ENCODE assay signal across 1 cellular context in genomic region chr4:107153228-107153627, GRCh38.
TF ChIP-seq lines count a peak whose summit lies in the region.

No MANE protein-coding gene starts in this region.

TF ChIP-seq in HepG2, 621 proteins besides CTCF, POLR2A, EP300 and RAD21 (continued from another document):
- TF ChIP-seq, protein P1, sequence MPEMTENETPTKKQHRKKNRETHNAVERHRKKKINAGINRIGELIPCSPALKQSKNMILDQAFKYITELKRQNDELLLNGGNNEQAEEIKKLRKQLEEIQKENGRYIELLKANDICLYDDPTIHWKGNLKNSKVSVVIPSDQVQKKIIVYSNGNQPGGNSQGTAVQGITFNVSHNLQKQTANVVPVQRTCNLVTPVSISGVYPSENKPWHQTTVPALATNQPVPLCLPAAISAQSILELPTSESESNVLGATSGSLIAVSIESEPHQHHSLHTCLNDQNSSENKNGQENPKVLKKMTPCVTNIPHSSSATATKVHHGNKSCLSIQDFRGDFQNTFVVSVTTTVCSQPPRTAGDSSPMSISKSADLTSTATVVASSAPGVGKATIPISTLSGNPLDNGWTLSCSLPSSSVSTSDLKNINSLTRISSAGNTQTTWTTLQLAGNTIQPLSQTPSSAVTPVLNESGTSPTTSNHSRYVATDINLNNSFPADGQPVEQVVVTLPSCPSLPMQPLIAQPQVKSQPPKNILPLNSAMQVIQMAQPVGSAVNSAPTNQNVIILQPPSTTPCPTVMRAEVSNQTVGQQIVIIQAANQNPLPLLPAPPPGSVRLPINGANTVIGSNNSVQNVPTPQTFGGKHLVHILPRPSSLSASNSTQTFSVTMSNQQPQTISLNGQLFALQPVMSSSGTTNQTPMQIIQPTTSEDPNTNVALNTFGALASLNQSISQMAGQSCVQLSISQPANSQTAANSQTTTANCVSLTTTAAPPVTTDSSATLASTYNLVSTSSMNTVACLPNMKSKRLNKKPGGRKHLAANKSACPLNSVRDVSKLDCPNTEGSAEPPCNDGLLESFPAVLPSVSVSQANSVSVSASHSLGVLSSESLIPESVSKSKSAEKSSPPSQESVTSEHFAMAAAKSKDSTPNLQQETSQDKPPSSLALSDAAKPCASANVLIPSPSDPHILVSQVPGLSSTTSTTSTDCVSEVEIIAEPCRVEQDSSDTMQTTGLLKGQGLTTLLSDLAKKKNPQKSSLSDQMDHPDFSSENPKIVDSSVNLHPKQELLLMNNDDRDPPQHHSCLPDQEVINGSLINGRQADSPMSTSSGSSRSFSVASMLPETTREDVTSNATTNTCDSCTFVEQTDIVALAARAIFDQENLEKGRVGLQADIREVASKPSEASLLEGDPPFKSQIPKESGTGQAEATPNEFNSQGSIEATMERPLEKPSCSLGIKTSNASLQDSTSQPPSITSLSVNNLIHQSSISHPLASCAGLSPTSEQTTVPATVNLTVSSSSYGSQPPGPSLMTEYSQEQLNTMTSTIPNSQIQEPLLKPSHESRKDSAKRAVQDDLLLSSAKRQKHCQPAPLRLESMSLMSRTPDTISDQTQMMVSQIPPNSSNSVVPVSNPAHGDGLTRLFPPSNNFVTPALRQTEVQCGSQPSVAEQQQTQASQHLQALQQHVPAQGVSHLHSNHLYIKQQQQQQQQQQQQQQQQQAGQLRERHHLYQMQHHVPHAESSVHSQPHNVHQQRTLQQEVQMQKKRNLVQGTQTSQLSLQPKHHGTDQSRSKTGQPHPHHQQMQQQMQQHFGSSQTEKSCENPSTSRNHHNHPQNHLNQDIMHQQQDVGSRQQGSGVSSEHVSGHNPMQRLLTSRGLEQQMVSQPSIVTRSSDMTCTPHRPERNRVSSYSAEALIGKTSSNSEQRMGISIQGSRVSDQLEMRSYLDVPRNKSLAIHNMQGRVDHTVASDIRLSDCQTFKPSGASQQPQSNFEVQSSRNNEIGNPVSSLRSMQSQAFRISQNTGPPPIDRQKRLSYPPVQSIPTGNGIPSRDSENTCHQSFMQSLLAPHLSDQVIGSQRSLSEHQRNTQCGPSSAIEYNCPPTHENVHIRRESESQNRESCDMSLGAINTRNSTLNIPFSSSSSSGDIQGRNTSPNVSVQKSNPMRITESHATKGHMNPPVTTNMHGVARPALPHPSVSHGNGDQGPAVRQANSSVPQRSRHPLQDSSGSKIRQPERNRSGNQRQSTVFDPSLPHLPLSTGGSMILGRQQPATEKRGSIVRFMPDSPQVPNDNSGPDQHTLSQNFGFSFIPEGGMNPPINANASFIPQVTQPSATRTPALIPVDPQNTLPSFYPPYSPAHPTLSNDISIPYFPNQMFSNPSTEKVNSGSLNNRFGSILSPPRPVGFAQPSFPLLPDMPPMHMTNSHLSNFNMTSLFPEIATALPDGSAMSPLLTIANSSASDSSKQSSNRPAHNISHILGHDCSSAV (CRISPR knock-in tag; IDR thresholded peaks at IDR 0.05; ENCODE audit: borderline replicate concordance): no peak
- TF ChIP-seq CBX5 (CRISPR knock-in tag; IDR thresholded peaks at IDR 0.05; ENCODE audit: borderline replicate concordance) (no peak), GPBP1L1 (CRISPR knock-in tag; IDR thresholded peaks at IDR 0.05) (no peak), ZNF660 (CRISPR knock-in tag; IDR thresholded peaks at IDR 0.05; ENCODE audit: borderline replicate concordance, low read depth) (no peak), STAT5B (CRISPR knock-in tag; IDR thresholded peaks at IDR 0.05) (no peak), KDM6A (CRISPR knock-in tag; IDR thresholded peaks at IDR 0.05; ENCODE audit: low read depth) (no peak), BORCS8-MEF2B (CRISPR knock-in tag; IDR thresholded peaks at IDR 0.05) (no peak), ZNF367 (CRISPR knock-in tag; IDR thresholded peaks at IDR 0.05; ENCODE audit: borderline replicate concordance) (no peak), NONO (IDR thresholded peaks at IDR 0.05) (no peak), NONO (CRISPR knock-in tag; conservative IDR thresholded peaks at IDR 0.05) (no peak), SETDB1 (CRISPR knock-in tag; IDR thresholded peaks at IDR 0.05; ENCODE audit: borderline replicate concordance) (no peak), RFXAP (CRISPR knock-in tag; IDR thresholded peaks at IDR 0.05; ENCODE audit: borderline replicate concordance) (no peak), ZNF18 (CRISPR knock-in tag; IDR thresholded peaks at IDR 0.05; ENCODE audit: insufficient replicate concordance) (no peak), TRIM24 (CRISPR knock-in tag; IDR thresholded peaks at IDR 0.05) (no peak)
